In the genomic region with DNA sequence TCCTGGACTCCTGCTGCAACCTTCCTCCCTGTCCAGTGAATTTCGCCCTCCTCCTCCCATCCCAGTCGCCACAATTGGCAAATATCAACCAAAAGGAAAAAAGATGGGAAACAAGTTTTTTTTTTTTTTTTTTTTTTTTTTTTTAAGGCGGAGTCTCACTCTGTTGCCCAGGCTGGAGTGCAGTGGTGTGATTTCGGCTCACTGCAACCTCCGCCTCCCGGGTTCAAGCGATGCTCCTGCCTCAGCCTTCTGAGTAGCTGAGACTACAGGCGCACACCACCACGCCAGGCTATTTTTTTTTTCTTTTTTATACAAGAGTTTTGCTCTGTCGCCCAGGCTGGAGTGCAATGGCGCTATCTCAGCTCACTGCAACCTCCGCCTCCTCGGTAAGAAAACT, we compare ENCODE assay signal across 8 cellular contexts. TPM values are rescaled to one million over a fixed set of nuclear protein-coding genes. Genes with fewer than 3 reads are reported as not detected.
DNase-seq lines count a peak whose midpoint lies in the region; ATAC-seq and TF ChIP-seq lines count a peak whose summit lies in the region.
"Not testable (repeated sequence)": the region's sequence is repeated elsewhere in the genome, so short reads cannot be mapped to it uniquely, and the experiment has no call there.

No MANE protein-coding gene starts in this region.

- not testable (repeated sequence) for H3K4me1 ChIP-seq in HUES6 (ENCODE audit: control insufficient read depth, insufficient read depth, low read length)
- H3K4me1 ChIP-seq in adrenal gland (replicated peaks in 1 of 2) (peaks cover 0 to 17% of the 10 kb centered on the region in 2 donors), stomach smooth muscle (ENCODE audit: control insufficient read depth, insufficient read depth, low read length) (peaks cover 13% of the 10 kb centered on the region)

- WGBS in adrenal gland, 4 donors, result 21 to 31% (median 23%) methylated on average over 13 of the region's 13 CpGs

- H3K27ac ChIP-seq in C4-2B, result peak overlapping the region; percentile 24; the same call in 1 of the 2 replicates
- not testable (repeated sequence) for H3K27ac ChIP-seq in HUES6 (ENCODE audit: low read depth, low read length); stomach smooth muscle (ENCODE audit: low read length)
- H3K27ac ChIP-seq in adrenal gland, result peak overlapping the region in 3 of 5 donors; percentile 12 to 70 (median 47)

- not testable (repeated sequence) for H3K9ac ChIP-seq in HUES6 (ENCODE audit: low read length)
- peak overlapping the region in 1 of 2 donors; percentile 58 for H3K9ac ChIP-seq in stomach smooth muscle (ENCODE audit: low read length in 2 of 2)

- not testable (repeated sequence) for H3K27ac Mint-ChIP-seq in memory B cell
- H3K27ac Mint-ChIP-seq in osteocyte (ENCODE audit: unreplicated experiment), result peak overlapping the region; percentile 76

- intact Hi-C loops in adrenal gland (cut with DNase I), result loop anchor here in 1 of 2 donors (5.0 kb wide), 1 partner anchor 41 kb away; no protein-coding TSS in a partner anchor

- H3K9me3 ChIP-seq in HUES6 (ENCODE audit: control insufficient read depth, insufficient read depth, low read depth, low read length); adrenal gland (replicated peaks in 1 of 3); stomach smooth muscle (ENCODE audit: control insufficient read depth in 2 of 2, low read length in 2 of 2): not testable (repeated sequence)

- H3K27me3 ChIP-seq in HUES6 (ENCODE audit: control insufficient read depth, insufficient read depth, low read length); adrenal gland; stomach smooth muscle (ENCODE audit: control insufficient read depth in 1 of 2, insufficient read depth in 2 of 2, low read length in 2 of 2): not testable (repeated sequence)

- 0 out of 2 replicates have a peak overlapping the region, but pooled peaks have one; percentile 23 for H3K4me3 ChIP-seq in HUES6 (ENCODE audit: low read depth, low read length)
- peak overlapping the region; percentile 29; the same call in 1 of the 2 replicates for H3K4me3 ChIP-seq in WI38 (ENCODE audit: low read depth, low read length)
- not testable (repeated sequence) for H3K4me3 ChIP-seq in adrenal gland
- H3K4me3 ChIP-seq in epithelial cell of esophagus (ENCODE audit: low read length), result peak overlapping the region; percentile 18
- peak overlapping the region; percentile 52 to 64 for H3K4me3 ChIP-seq in stomach smooth muscle (ENCODE audit: low read length in 2 of 2)

- TF ChIP-seq POLR2A in adrenal gland (IDR thresholded peaks at IDR 0.05), result not testable (repeated sequence)

- peaks cover 12% of the 10 kb centered on the region for H3K4me1 Mint-ChIP-seq in memory B cell
- H3K4me1 Mint-ChIP-seq in osteocyte (ENCODE audit: unreplicated experiment), result peaks cover 18% of the 10 kb centered on the region

- H3K4me3 Mint-ChIP-seq in memory B cell (peak overlapping the region; percentile 32), osteocyte (ENCODE audit: unreplicated experiment) (peak overlapping the region; percentile 55)

- not testable (repeated sequence) for H3K9me3 Mint-ChIP-seq in memory B cell; osteocyte (ENCODE audit: unreplicated experiment)

- not testable (repeated sequence) for TF ChIP-seq CTCF in C4-2B (conservative IDR thresholded peaks at IDR 0.05); WI38 (IDR thresholded peaks at IDR 0.05; ENCODE audit: low read depth, low read length); adrenal gland (IDR thresholded peaks at IDR 0.05); epithelial cell of esophagus (IDR thresholded peaks at IDR 0.05; ENCODE audit: insufficient read depth, low read depth, low read length, missing control alignments); osteocyte (IDR thresholded peaks at IDR 0.05)

- not testable (repeated sequence) for ATAC-seq in memory B cell (ENCODE audit: low read depth)

- DNase-seq in adrenal gland; epithelial cell of esophagus (ENCODE audit: low read depth); memory B cell (ENCODE audit: low spot score in 2 of 2); osteocyte (ENCODE audit: extremely low spot score, unreplicated experiment): not testable (repeated sequence)

- H3K36me3 ChIP-seq in HUES6 (ENCODE audit: control insufficient read depth, insufficient read depth, low read length) (peaks cover 38% of the 10 kb centered on the region), adrenal gland (replicated peaks in 1 of 2) (peaks cover 0 to 35% of the 10 kb centered on the region in 2 donors), stomach smooth muscle (ENCODE audit: control insufficient read depth in 2 of 2, insufficient read depth in 2 of 2, low read length in 2 of 2) (peaks cover 17% of the 10 kb centered on the region in 2 donors)

- not testable (repeated sequence) for H3K36me3 Mint-ChIP-seq in memory B cell
- peaks cover 17% of the 10 kb centered on the region for H3K36me3 Mint-ChIP-seq in osteocyte (ENCODE audit: unreplicated experiment)

- not testable (repeated sequence) for H3K27me3 Mint-ChIP-seq in memory B cell; osteocyte (ENCODE audit: unreplicated experiment)

RNA-seq across cellular contexts. Expression of a gene that starts 0.6 kb away (rescaled TPM):
- total RNA-seq in adrenal gland (100 to 1,000 TPM in 6 of 8 donors, 10 to 100 TPM in 2; 57.7 to 146 (median 105) TPM), osteocyte (103 and 105 TPM in 2 replicates)
- polyA plus RNA-seq in adrenal gland, result 10 to 100 TPM; 24.6 to 43.1 (median 29.6) TPM

RNA-seq across cellular contexts. Expression of a gene that starts 10.1 kb away (rescaled TPM):
- total RNA-seq in adrenal gland (10 to 100 TPM; 23.2 to 51.1 (median 39.3) TPM), osteocyte (18.5 and 22.7 TPM in 2 replicates)
- 10 to 100 TPM; 26.7 to 90.7 (median 73.8) TPM for polyA plus RNA-seq in adrenal gland

RNA-seq across cellular contexts. Expression of a gene that starts 20.8 kb away (rescaled TPM):
- total RNA-seq in adrenal gland (1,000 to 10,000 TPM in 3 of 8 donors, 100 to 1,000 TPM in 5; 623 to 2,904 (median 918) TPM), osteocyte (1,199 and 1,246 TPM in 2 replicates)
- 1,000 to 10,000 TPM in 2 of 3 donors, 100 to 1,000 TPM in 1; 588 to 4,628 (median 4,577) TPM for polyA plus RNA-seq in adrenal gland

RNA-seq across cellular contexts. Expression of a gene that starts 37.7 kb away (rescaled TPM):
- total RNA-seq in adrenal gland, result 10 to 100 TPM; 16.2 to 49.7 (median 20.9) TPM
- 10 to 100 TPM in 2 of 3 donors, 1 to 10 TPM in 1; 10.0 to 41.9 (median 13.4) TPM for polyA plus RNA-seq in adrenal gland
- total RNA-seq in osteocyte, result 16.5 and 16.6 TPM in 2 replicates

RNA-seq across cellular contexts. Expression of a gene that starts 56.8 kb away (rescaled TPM):
- total RNA-seq in adrenal gland, result 10 to 100 TPM in 5 of 8 donors, 1 to 10 TPM in 3; 8.1 to 18.7 (median 10.6) TPM
- 10 to 100 TPM in 1 of 3 donors, 1 to 10 TPM in 2; 2.4 to 27.3 (median 9.8) TPM for polyA plus RNA-seq in adrenal gland
- total RNA-seq in osteocyte, result 6.9 and 8.3 TPM in 2 replicates
